ENCODE assay signal across 20 cellular contexts in genomic region chr11:134215836-134216235, GRCh38.
"Had no signal": no experiment of that assay in that cellular context is flagged by ENCODE, and none has a peak within 500 bp of the region (broad histone marks: within the 10 kb centered on the region; RNA-seq: fewer than 3 reads in every experiment).

No MANE protein-coding gene starts in this region.

- H3K27me3 ChIP-seq: esophagus squamous epithelium, foreskin keratinocyte, right atrium auricular region, sigmoid colon, transverse colon had no signal

- ATAC-seq: foreskin keratinocyte; left cardiac atrium; lower lobe of right lung; stimulated activated naive B cell treated with anti-CD40 and anti-IgM and Interleukin-4, amounts not matched to agents 10 μg/mL and 1 μg/mL and 100 μg/mL, for 72 hours; stimulated activated naive CD8-positive, alpha-beta T cell treated with anti-CD3 and anti-CD28 coated beads, Interleukin-15, amount 100 ng/mL, for 72 hours had no signal

- H3K9me3 ChIP-seq: esophagus squamous epithelium, left ventricle myocardium inferior, lower lobe of right lung, right atrium auricular region, sigmoid colon, thoracic aorta, transverse colon had no signal

- DNase-seq: esophagus squamous epithelium; foreskin keratinocyte; immature natural killer cell; kidney; left cardiac atrium; left ventricle myocardium inferior; lower lobe of right lung; mesenchymal stem cell; midbrain; occipital lobe; sigmoid colon; stimulated activated CD4-positive, alpha-beta T cell treated with anti-CD3 and anti-CD28 coated beads, Interleukin-2, amount 100 ng/mL, for 24 hours; stimulated activated CD4-positive, alpha-beta T cell treated with anti-CD3 and anti-CD28 coated beads, Interleukin-4, amount 100 ng/mL, for 4 hours; stimulated activated naive B cell treated with anti-CD40 and anti-IgM and Interleukin-4, amounts not matched to agents 10 μg/mL and 1 μg/mL and 100 μg/mL, for 72 hours; stimulated activated naive CD8-positive, alpha-beta T cell treated with anti-CD3 and anti-CD28 coated beads, Interleukin-15, amount 100 ng/mL, for 72 hours; transverse colon had no signal

- H3K4me3 ChIP-seq: esophagus squamous epithelium, left ventricle myocardium inferior, lower lobe of right lung, right atrium auricular region, sigmoid colon, skin epidermis, thoracic aorta, transverse colon had no signal

- H3K4me1 ChIP-seq: esophagus squamous epithelium, foreskin keratinocyte, left ventricle myocardium inferior, lower lobe of right lung, right atrium auricular region, sigmoid colon, transverse colon had no signal

- H3K36me3 ChIP-seq: thoracic aorta, transverse colon had no signal

- FAIRE-seq: colon, kidney had no signal

- H3K27ac ChIP-seq: esophagus squamous epithelium, foreskin keratinocyte, left ventricle myocardium inferior, lower lobe of right lung, right atrium auricular region, sigmoid colon, skin epidermis, thoracic aorta, transverse colon had no signal
